ENCODE assay signal across 21 cellular contexts in the genomic region with DNA sequence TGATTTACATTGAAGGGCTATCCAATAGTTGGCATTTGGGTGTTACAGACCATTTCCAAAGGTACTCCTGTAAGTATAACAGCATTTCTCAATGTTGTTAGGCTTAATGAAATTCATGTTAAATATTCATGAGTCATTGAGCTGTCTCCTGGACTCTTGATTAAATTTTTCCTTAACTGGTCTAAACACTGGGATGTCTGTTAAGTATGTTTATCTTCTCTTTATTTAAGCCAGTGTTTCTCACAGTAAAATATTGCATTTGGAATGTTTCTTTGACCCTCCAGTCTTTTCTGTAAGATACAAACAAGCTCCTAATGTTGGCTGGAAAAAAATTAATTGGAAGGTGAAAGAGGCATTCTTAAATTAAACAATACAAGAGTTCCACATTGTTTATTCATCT.
"Had no signal": no experiment of that assay in that cellular context is flagged by ENCODE, and none has a peak within 500 bp of the region (broad histone marks: within the 10 kb centered on the region; RNA-seq: fewer than 3 reads in every experiment).

No MANE protein-coding gene starts in this region.

- ATAC-seq: activated naive CD4-positive, alpha-beta T cell treated with anti-CD3 and anti-CD28 coated beads, Interleukin-2, amount 50 U/mL, for 72 hours; gastroesophageal sphincter; heart right ventricle; left lung; right cardiac atrium; stimulated activated naive CD8-positive, alpha-beta T cell treated with anti-CD3 and anti-CD28 coated beads, Interleukin-15, amount 100 ng/mL, for 72 hours; T-helper 17 cell had no signal

- H3K4me3 ChIP-seq: adrenal gland, esophagus muscularis mucosa, gastroesophageal sphincter, heart right ventricle, left lung, prostate gland, suprapubic skin, transverse colon, uterus had no signal

- H3K27ac ChIP-seq: adrenal gland, esophagus muscularis mucosa, gastroesophageal sphincter, heart right ventricle, left lung, prostate gland, suprapubic skin, transverse colon, uterus, WERI-Rb-1 had no signal

- DNase-seq: activated CD4-positive, alpha-beta T cell treated with anti-CD3 and anti-CD28 coated beads for 1 hour; activated gamma-delta T cell; adrenal gland; dermis blood vessel endothelial cell; effector memory CD4-positive, alpha-beta T cell; heart right ventricle; left lung; midbrain; right cardiac atrium; stimulated activated CD4-positive, alpha-beta T cell treated with anti-CD3 and anti-CD28 coated beads, Interleukin-15, amount 100 ng/mL, for 24 hours; stimulated activated CD4-positive, alpha-beta T cell treated with anti-CD3 and anti-CD28 coated beads, Interleukin-4, amount 100 ng/mL, for 1 hour; stimulated activated naive CD8-positive, alpha-beta T cell treated with anti-CD3 and anti-CD28 coated beads, Interleukin-15, amount 100 ng/mL, for 72 hours; T-helper 17 cell; transverse colon; uterus; WERI-Rb-1 had no signal

- H3K4me1 ChIP-seq: adrenal gland, gastroesophageal sphincter, heart right ventricle, left lung, prostate gland, suprapubic skin, transverse colon, uterus had no signal

- H3K36me3 ChIP-seq: adrenal gland, esophagus muscularis mucosa, gastroesophageal sphincter, heart right ventricle, left lung, prostate gland, suprapubic skin, transverse colon, uterus, WERI-Rb-1 had no signal

- H3K9me3 ChIP-seq: adrenal gland, esophagus muscularis mucosa, gastroesophageal sphincter, heart right ventricle, left lung, prostate gland, suprapubic skin, transverse colon, uterus had no signal

- H3K27me3 ChIP-seq: adrenal gland, esophagus muscularis mucosa, gastroesophageal sphincter, heart right ventricle, left lung, suprapubic skin, transverse colon, uterus had no signal
